ENCODE assay signal across 11 cellular contexts in genomic region chr11:47899801-47900200, GRCh38. TPM values are rescaled to one million over a fixed set of nuclear protein-coding genes. Genes with fewer than 3 reads are reported as not detected.
DNase-seq lines count a peak whose midpoint lies in the region; ATAC-seq lines count a peak whose summit lies in the region.
"Had no signal": no experiment of that assay in that cellular context is flagged by ENCODE, and none has a peak within 500 bp of the region (broad histone marks: within the 10 kb centered on the region; RNA-seq: fewer than 3 reads in every experiment).

No MANE protein-coding gene starts in this region.

- intact Hi-C loops in sciatic nerve (cut with DNase I): no loop called here

- peak; percentile 99 for ATAC-seq in GM18498 (IDR thresholded peaks at IDR 0.05; ENCODE audit: unreplicated experiment)
- ATAC-seq in GM19463 (IDR thresholded peaks at IDR 0.05; ENCODE audit: unreplicated experiment): peak; percentile 97
- peak; percentile 93 for ATAC-seq in HG03039 (IDR thresholded peaks at IDR 0.05; ENCODE audit: unreplicated experiment)
- ATAC-seq in sciatic nerve: no peak

- DNase-seq in RPMI8226: peak; percentile 78
- DNase-seq in dermis blood vessel endothelial cell: no peak
- no peak for DNase-seq in sciatic nerve (ENCODE audit: low spot score)
- no peak for DNase-seq in NCI-H345 (lab: John Stamatoyannopoulos, UW)
- no peak for DNase-seq in D341Med (ENCODE audit: low spot score)
- DNase-seq: activated T-cell treated with anti-CD3 and anti-CD28 coated beads, Interleukin-2, amount 50 U/mL, for 24 hours; NCI-H2081; T-helper 1 cell had no signal

RNA-seq across cellular contexts. Expression of gene NUP160, which starts 51.7 kb away (rescaled TPM):
- 25.9 and 38.2 TPM in 2 replicates for total RNA-seq in dermis blood vessel endothelial cell
- total RNA-seq in sciatic nerve: 48.0 TPM
